Comparison of ENCODE assay signal across 2 cellular contexts in genomic region chr1:194512957-194513356, GRCh38.
TF ChIP-seq lines count a peak whose summit lies in the region.

No MANE protein-coding gene starts in this region.

TF ChIP-seq in IMR-90, 13 proteins besides CTCF, POLR2A, EP300 and RAD21:
- TF ChIP-seq, protein P1, sequence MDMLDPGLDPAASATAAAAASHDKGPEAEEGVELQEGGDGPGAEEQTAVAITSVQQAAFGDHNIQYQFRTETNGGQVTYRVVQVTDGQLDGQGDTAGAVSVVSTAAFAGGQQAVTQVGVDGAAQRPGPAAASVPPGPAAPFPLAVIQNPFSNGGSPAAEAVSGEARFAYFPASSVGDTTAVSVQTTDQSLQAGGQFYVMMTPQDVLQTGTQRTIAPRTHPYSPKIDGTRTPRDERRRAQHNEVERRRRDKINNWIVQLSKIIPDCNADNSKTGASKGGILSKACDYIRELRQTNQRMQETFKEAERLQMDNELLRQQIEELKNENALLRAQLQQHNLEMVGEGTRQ (IDR thresholded peaks at IDR 0.05; ENCODE audit: low read depth, low read length), result no peak
- TF ChIP-seq MAZ (IDR thresholded peaks at IDR 0.05; ENCODE audit: borderline replicate concordance, low read depth, low read length), result no peak
- no peak for TF ChIP-seq NFE2L2 (IDR thresholded peaks at IDR 0.05; ENCODE audit: low read depth, low read length)
- no peak for TF ChIP-seq RFX5 (IDR thresholded peaks at IDR 0.05; ENCODE audit: low read depth, low read length)
- no peak for TF ChIP-seq SMC3 (IDR thresholded peaks at IDR 0.05; ENCODE audit: low read depth, low read length)
- no peak for TF ChIP-seq MAFK (IDR thresholded peaks at IDR 0.05; ENCODE audit: low read depth, low read length)
- TF ChIP-seq FOS (IDR thresholded peaks at IDR 0.05; ENCODE audit: low read depth, low read length), result no peak

TF ChIP-seq in SK-N-SH, 30 proteins besides CTCF, POLR2A, EP300 and RAD21 (continued from another document):
- peak; percentile 65 for TF ChIP-seq TCF12 (IDR thresholded peaks at IDR 0.05)
- no peak for TF ChIP-seq MAX (IDR thresholded peaks at IDR 0.05; ENCODE audit: low read depth)
- no peak for TF ChIP-seq RFX5 (IDR thresholded peaks at IDR 0.05; ENCODE audit: low read length)
- TF ChIP-seq, protein P2, sequence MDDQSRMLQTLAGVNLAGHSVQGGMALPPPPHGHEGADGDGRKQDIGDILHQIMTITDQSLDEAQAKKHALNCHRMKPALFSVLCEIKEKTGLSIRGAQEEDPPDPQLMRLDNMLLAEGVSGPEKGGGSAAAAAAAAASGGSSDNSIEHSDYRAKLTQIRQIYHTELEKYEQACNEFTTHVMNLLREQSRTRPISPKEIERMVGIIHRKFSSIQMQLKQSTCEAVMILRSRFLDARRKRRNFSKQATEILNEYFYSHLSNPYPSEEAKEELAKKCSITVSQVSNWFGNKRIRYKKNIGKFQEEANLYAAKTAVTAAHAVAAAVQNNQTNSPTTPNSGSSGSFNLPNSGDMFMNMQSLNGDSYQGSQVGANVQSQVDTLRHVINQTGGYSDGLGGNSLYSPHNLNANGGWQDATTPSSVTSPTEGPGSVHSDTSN (IDR thresholded peaks at IDR 0.05), result peak; percentile 35; the same call in 1 of the 2 replicates
- no peak for TF ChIP-seq FOXM1 (IDR thresholded peaks at IDR 0.05; ENCODE audit: low read depth)
